26 cellular contexts compared by ENCODE assay signal in genomic region chr15:89954541-89954940, GRCh38.
"Had no signal": no experiment of that assay in that cellular context is flagged by ENCODE, and none has a peak within 500 bp of the region (broad histone marks: within the 10 kb centered on the region; RNA-seq: fewer than 3 reads in every experiment).

No MANE protein-coding gene starts in this region.

- H3K36me3 ChIP-seq: esophagus squamous epithelium, gastrocnemius medialis, heart right ventricle, left lung, lower lobe of right lung had no signal

- H3K4me1 ChIP-seq: heart right ventricle, left lung, lower lobe of right lung had no signal

- H3K4me3 ChIP-seq: esophagus squamous epithelium, gastrocnemius medialis, heart right ventricle, left lung, lower lobe of right lung, mucosa of descending colon had no signal

- DNase-seq: cortex of kidney; effector CD8-positive, alpha-beta T cell; effector memory CD8-positive, alpha-beta T cell; endodermal cell; erythroblast; esophagus squamous epithelium; foreskin fibroblast; foreskin melanocyte; gastrocnemius medialis; glutamatergic neuron; head of caudate nucleus; heart right ventricle; hippocampal formation; left cardiac atrium; left lung; left ventricle myocardium superior; lower lobe of right lung; mesenchymal stem cell; mucosa of descending colon; naive B cell had no signal

- ATAC-seq: effector memory CD8-positive, alpha-beta T cell; esophagus mucosa; gastrocnemius medialis; heart right ventricle; left cardiac atrium; left lung; left ventricle myocardium superior; lower lobe of right lung; mucosa of descending colon had no signal

- H3K27me3 ChIP-seq: esophagus squamous epithelium, gastrocnemius medialis, heart right ventricle, left lung had no signal

- H3K27ac ChIP-seq: epithelial cell of prostate, esophagus squamous epithelium, gastrocnemius medialis, heart right ventricle, left lung, lower lobe of right lung had no signal

- H3K9me3 ChIP-seq: esophagus squamous epithelium, gastrocnemius medialis, heart right ventricle, left lung, lower lobe of right lung, mucosa of descending colon had no signal

- FAIRE-seq: colon, endometrium, islet of Langerhans, keratinocyte had no signal
